Comparison of ENCODE assay signal across 1 cellular context in the genomic region with DNA sequence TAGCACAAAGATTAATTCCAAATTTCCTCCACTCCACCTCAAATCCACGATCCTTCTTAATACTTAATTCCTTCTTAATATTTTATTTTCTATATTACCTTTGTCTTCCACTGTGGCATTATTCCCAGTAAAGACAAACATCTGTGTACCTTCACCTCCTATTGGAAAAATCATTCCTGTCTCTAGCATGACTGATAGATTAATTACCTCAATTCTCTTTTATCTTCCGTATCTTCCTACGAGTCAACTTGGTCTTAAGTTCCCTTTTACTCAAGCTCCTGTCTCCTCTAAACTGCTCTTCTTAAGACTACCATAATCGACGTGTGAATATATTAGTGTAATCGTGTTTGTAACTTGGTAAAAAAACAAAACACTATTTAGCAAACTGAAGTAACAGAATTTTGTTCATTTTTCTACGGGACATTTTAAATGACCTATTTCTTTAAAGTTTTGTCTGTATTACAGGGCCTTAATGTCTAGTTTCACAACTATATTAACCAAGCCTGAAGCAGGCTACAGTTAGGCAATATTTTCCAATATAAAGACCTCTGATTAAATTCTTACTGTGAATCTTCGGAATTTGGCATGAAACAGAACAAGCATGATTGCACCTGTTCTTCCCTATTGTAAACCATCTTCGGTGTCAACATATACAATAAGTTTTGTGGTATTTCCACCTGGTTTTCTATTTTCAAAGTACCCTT.
TF ChIP-seq lines count a peak whose summit lies in the region.

No MANE protein-coding gene starts in this region.

TF ChIP-seq in SK-N-SH treated with all-trans-retinoic acid at 6 μM for 48 hours, 23 proteins besides CTCF, POLR2A, EP300 and RAD21 (continued from another document):
- TF ChIP-seq SNAI2 (CRISPR knock-in tag; IDR thresholded peaks at IDR 0.05) (no peak), ISL1 (CRISPR knock-in tag; IDR thresholded peaks at IDR 0.05) (no peak)
- TF ChIP-seq, protein P1, sequence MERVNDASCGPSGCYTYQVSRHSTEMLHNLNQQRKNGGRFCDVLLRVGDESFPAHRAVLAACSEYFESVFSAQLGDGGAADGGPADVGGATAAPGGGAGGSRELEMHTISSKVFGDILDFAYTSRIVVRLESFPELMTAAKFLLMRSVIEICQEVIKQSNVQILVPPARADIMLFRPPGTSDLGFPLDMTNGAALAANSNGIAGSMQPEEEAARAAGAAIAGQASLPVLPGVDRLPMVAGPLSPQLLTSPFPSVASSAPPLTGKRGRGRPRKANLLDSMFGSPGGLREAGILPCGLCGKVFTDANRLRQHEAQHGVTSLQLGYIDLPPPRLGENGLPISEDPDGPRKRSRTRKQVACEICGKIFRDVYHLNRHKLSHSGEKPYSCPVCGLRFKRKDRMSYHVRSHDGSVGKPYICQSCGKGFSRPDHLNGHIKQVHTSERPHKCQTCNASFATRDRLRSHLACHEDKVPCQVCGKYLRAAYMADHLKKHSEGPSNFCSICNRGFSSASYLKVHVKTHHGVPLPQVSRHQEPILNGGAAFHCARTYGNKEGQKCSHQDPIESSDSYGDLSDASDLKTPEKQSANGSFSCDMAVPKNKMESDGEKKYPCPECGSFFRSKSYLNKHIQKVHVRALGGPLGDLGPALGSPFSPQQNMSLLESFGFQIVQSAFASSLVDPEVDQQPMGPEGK (CRISPR knock-in tag; IDR thresholded peaks at IDR 0.05; ENCODE audit: borderline replicate concordance) = no peak
